In the genomic region with DNA sequence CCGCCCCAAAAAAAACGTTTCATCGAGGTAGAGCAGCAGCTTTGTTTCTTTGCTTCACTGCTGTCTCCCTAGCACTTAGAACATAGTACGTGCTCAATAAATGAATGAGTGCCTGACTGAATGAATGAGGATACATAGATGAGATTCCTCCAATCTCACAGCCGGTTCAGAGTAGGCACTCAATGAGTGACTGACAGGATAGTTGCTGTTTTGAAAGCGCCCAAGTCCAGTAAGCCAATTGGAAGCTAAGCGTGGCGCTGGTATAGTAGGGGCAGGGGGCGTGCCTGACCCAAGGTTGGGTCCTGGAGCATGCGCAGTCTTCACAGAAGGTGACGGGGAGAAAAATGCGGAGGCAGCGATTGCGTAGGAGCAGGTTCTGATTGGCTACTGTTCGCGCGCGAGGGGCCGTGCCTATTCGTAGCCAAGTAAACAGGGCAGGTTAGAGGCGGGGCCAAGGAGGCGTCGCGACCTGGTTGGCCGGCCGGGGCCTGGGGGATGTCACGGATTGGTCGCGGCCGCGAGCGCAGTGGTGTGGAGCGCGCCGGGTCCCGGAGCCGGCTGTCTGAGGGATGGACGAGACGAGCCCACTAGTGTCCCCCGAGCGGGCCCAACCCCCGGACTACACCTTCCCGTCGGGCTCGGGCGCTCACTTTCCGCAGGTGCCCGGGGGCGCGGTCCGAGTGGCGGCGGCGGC, we compare ENCODE assay signal across 8 cellular contexts. TPM values are rescaled to one million over a fixed set of nuclear protein-coding genes. Genes with fewer than 3 reads are reported as not detected.
DNase-seq lines count a peak whose midpoint lies in the region; ATAC-seq lines count a peak whose summit lies in the region.

A gene (plus strand): TSS at position 498 of the 694 bp plus-strand sequence. CDS start 72 bp downstream, at position 570.

- no peaks in the 10 kb centered on the region for H3K36me3 ChIP-seq in effector memory CD4-positive, alpha-beta T cell (ENCODE audit: control insufficient read depth, insufficient read depth, low read length)

- no peaks in the 10 kb centered on the region for H3K9me3 ChIP-seq in effector memory CD4-positive, alpha-beta T cell (ENCODE audit: control insufficient read depth, low read length)

- H3K4me1 ChIP-seq in effector memory CD4-positive, alpha-beta T cell (ENCODE audit: control insufficient read depth, insufficient read depth, low read length, poor library complexity, severe bottlenecking): peaks cover 12% of the 10 kb centered on the region

- DNase-seq in COLO829 (ENCODE audit: low spot score): peak; percentile 94
- DNase-seq in HT-29 (ENCODE audit: low spot score): peak; percentile 99
- DNase-seq in NK-92 treated with Interleukin-12 subunit alpha and Interleukin-12 subunit beta, amount 100 ng/mL, for 24 hours (lab: John Stamatoyannopoulos, UW): peak; percentile 97
- DNase-seq in activated CD8-positive, alpha-beta memory T cell treated with anti-CD3 and anti-CD28 coated beads for 1 hour (ENCODE audit: extremely low read depth in 1 of 2, low read depth in 1 of 2): peak; percentile 96 to 98
- DNase-seq in effector memory CD4-positive, alpha-beta T cell: peak; percentile 97 to 98 (median 98)
- DNase-seq in lung microvascular endothelial cell (ENCODE audit: low read depth in 2 of 2): peak; percentile 99 to 100
- DNase-seq in stimulated activated CD4-positive, alpha-beta T cell treated with anti-CD3 and anti-CD28 coated beads, TNF-alpha, amount 100 ng/mL, for 4 hours (ENCODE audit: low read depth in 3 of 3): peak; percentile 92 to 99 (median 98)

- no peaks in the 10 kb centered on the region for H3K27me3 ChIP-seq in effector memory CD4-positive, alpha-beta T cell (replicated peaks; ENCODE audit: control insufficient read depth, insufficient read depth, low read length, poor library complexity, severe bottlenecking)

- peak within 1 kb of the TSS; percentile 62 for H3K27ac ChIP-seq in effector memory CD4-positive, alpha-beta T cell (ENCODE audit: insufficient read depth, low read length, poor library complexity, severe bottlenecking)

- H3K4me3 ChIP-seq in effector memory CD4-positive, alpha-beta T cell (ENCODE audit: insufficient read depth, low read depth, low read length, poor library complexity, severe bottlenecking): peak within 1 kb of the TSS; percentile 93

- ATAC-seq in GM21360 (IDR thresholded peaks at IDR 0.05; ENCODE audit: unreplicated experiment): peak; percentile 97

RNA-seq across cellular contexts. Expression of the gene that starts here (rescaled TPM):
- total RNA-seq in HT-29 (2014; rRNA removed; shearing (Covaris generic)): 10.4 and 11.2 TPM in 2 replicates
- total RNA-seq in lung microvascular endothelial cell: 10.1 and 10.2 TPM in 2 replicates

Comparison
In these comparisons a context has a peak if more than half of its experiments do, and no peak if none do; other contexts are left out.
1. Peak in every context shown above with its lines: DNase-seq, ATAC-seq, H3K4me3 ChIP-seq and H3K27ac ChIP-seq.